Comparison of ENCODE assay signal across 12 cellular contexts in the genomic region with DNA sequence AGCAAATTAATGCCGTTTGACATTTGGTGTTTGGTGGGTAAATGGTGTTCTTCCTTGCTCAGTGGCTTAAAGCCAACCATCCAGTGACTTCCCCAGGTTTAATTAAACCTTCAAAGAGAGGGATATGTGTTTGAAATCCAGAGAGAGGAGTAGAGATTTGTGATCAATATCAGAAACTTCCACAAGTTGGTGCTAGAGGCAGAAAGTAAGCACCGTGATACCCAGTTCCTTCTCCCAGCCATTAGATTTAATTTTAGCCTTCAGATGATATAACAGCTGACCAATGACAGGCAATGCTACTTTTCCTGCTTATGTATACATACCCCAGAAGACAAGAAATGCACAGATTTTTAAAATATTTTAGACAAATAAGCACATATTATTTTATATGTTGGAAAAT.
DNase-seq lines count a peak whose midpoint lies in the region; ATAC-seq, FAIRE-seq and TF ChIP-seq lines count a peak whose summit lies in the region.
"Had no signal": no experiment of that assay in that cellular context is flagged by ENCODE, and none has a peak within 500 bp of the region (broad histone marks: within the 10 kb centered on the region; RNA-seq: fewer than 3 reads in every experiment).

No MANE protein-coding gene starts in this region.

- no peaks in the 10 kb centered on the region for H3K27me3 ChIP-seq in RWPE2 (ENCODE audit: insufficient read depth, poor library complexity, severe bottlenecking)
- H3K27me3 ChIP-seq: BLaER1 treated with 17β-estradiol and CSF1 and Interleukin-3, amounts not matched to agents 10 nM and 100 nM; neutrophil had no signal

- H3K4me3 ChIP-seq in RWPE2 (ENCODE audit: severe bottlenecking): no peak overlapping the region
- H3K4me3 ChIP-seq: BLaER1 treated with 17β-estradiol and CSF1 and Interleukin-3, amounts not matched to agents 10 nM and 100 nM had no signal

- TF ChIP-seq CTCF in RWPE2 (IDR thresholded peaks at IDR 0.05; ENCODE audit: poor library complexity, severe bottlenecking): peak; percentile 80

- no peak overlapping the region for H3K27ac ChIP-seq in RWPE2 (ENCODE audit: poor library complexity, severe bottlenecking)
- H3K27ac ChIP-seq: BLaER1 treated with 17β-estradiol and CSF1 and Interleukin-3, amounts not matched to agents 10 nM and 100 nM; neutrophil had no signal

- no peaks in the 10 kb centered on the region for H3K4me1 ChIP-seq in RWPE2 (ENCODE audit: insufficient read depth, poor library complexity, severe bottlenecking)
- H3K4me1 ChIP-seq: BLaER1 treated with 17β-estradiol and CSF1 and Interleukin-3, amounts not matched to agents 10 nM and 100 nM had no signal

- no peak for FAIRE-seq in urothelium cell line (lab: Jason Lieb, UNC)
- FAIRE-seq: endometrium had no signal

- DNase-seq in NCI-H2171 treated with DMSO at 0.1 percent for 48 hours (lab: John Stamatoyannopoulos, UW) (peak; percentile 27), NCI-H2171 (lab: John Stamatoyannopoulos, UW) (no peak), RWPE2 (ENCODE audit: low spot score) (no peak), Right ventricle myocardium superior (no peak), urothelium cell line (ENCODE audit: low spot score) (peak; percentile 2), HuH-7 (ENCODE audit: low spot score) (no peak), putamen (ENCODE audit: low spot score) (no peak), RPMI8226 (no peak)
- DNase-seq: NCI-H774 had no signal

- no peaks in the 10 kb centered on the region for H3K36me3 ChIP-seq in RWPE2 (ENCODE audit: low read depth)
- H3K36me3 ChIP-seq: BLaER1 treated with 17β-estradiol and CSF1 and Interleukin-3, amounts not matched to agents 10 nM and 100 nM; neutrophil had no signal

- no peaks in the 10 kb centered on the region for H3K9me3 ChIP-seq in RWPE2 (ENCODE audit: severe bottlenecking)
- H3K9me3 ChIP-seq: BLaER1 treated with 17β-estradiol and CSF1 and Interleukin-3, amounts not matched to agents 10 nM and 100 nM; neutrophil had no signal

- 0 out of 3 replicates have a peak, but pooled peaks have one; percentile 50 for ATAC-seq in RWPE2 (ENCODE audit: low read depth)
- ATAC-seq in Right ventricle myocardium superior (ENCODE audit: poor library complexity): peak; percentile 72

- intact Hi-C loops in Right ventricle myocardium superior (cut with DNase I): loop anchor here (10.0 kb wide), 1 partner anchor 406 kb away; no protein-coding TSS in a partner anchor

Comparison
In these comparisons a context has a peak if more than half of its experiments do, and no peak if none do; other contexts are left out.
1. DNase-seq: peak in NCI-H2171 treated with DMSO at 0.1 percent for 48 hours (single experiment) and urothelium cell line (single experiment); none in NCI-H2171 (single experiment), RWPE2 (single experiment), Right ventricle myocardium superior (single experiment), HuH-7 (single experiment), putamen (single experiment) and RPMI8226 (single experiment).